In the genomic region with DNA sequence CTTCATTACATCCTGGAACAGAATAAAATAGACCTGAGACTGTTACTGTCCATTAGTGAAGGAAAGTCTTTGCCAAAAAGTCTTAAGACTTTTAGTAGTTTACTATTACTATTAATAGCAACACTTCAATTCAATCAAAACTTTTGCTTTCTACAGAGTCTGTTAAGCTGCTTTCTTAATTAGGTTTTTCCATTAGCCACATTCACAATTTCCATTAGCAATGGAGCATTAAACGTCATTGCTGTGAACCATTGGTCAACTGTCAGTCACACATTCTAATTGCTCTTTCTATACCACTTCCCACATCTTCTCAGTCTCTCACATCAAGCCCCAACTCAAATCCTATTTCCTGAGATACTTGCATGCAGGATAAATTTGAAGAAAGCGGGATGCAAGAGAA, we compare ENCODE assay signal across 29 cellular contexts.
"Had no signal": no experiment of that assay in that cellular context is flagged by ENCODE, and none has a peak within 500 bp of the region (broad histone marks: within the 10 kb centered on the region; RNA-seq: fewer than 3 reads in every experiment).

No MANE protein-coding gene starts in this region.

- H3K4me1 Mint-ChIP-seq: stimulated activated effector memory CD8-positive, alpha-beta T cell treated with anti-CD3 and anti-CD28 coated beads, Interleukin-12 subunit alpha, Interleukin-12 subunit beta, amount 100 ng/mL, for 72 hours; stimulated activated memory B cell treated with anti-CD40 and anti-IgM and Interleukin-4, amounts not matched to agents 10 μg/mL and 1 μg/mL and 100 μg/mL, for 72 hours; stimulated activated naive B cell treated with anti-CD40 and anti-IgM and Interleukin-4, amounts not matched to agents 10 μg/mL and 1 μg/mL and 100 μg/mL, for 72 hours; stimulated activated naive CD8-positive, alpha-beta T cell treated with anti-CD3 and anti-CD28 coated beads, Interleukin-15, amount 100 ng/mL, for 72 hours had no signal

- H3K9me3 ChIP-seq: stomach, suprapubic skin, testis, thoracic aorta, thyroid gland, tibial artery, tibial nerve, transverse colon, upper lobe of left lung, upper lobe of right lung, uterus, vagina had no signal

- FAIRE-seq: urothelium cell line had no signal

- H3K27ac Mint-ChIP-seq: stimulated activated effector memory CD8-positive, alpha-beta T cell treated with anti-CD3 and anti-CD28 coated beads, Interleukin-12 subunit alpha, Interleukin-12 subunit beta, amount 100 ng/mL, for 72 hours; stimulated activated memory B cell treated with anti-CD40 and anti-IgM and Interleukin-4, amounts not matched to agents 10 μg/mL and 1 μg/mL and 100 μg/mL, for 72 hours; stimulated activated naive B cell treated with anti-CD40 and anti-IgM and Interleukin-4, amounts not matched to agents 10 μg/mL and 1 μg/mL and 100 μg/mL, for 72 hours; stimulated activated naive CD8-positive, alpha-beta T cell treated with anti-CD3 and anti-CD28 coated beads, Interleukin-15, amount 100 ng/mL, for 72 hours; stimulated activated naive CD8-positive, alpha-beta T cell treated with anti-CD3 and anti-CD28 coated beads, Interleukin-15, Interleukin-2, amounts not matched to agents 100 ng/mL and 50 ng/mL, for 24 hours; type B pancreatic cell had no signal

- H3K4me3 ChIP-seq: stomach, suprapubic skin, testis, thoracic aorta, thyroid gland, tibial artery, tibial nerve, transverse colon, upper lobe of left lung, upper lobe of right lung, uterus, vagina had no signal

- H3K27me3 ChIP-seq: stomach, suprapubic skin, testis, thyroid gland, tibial artery, tibial nerve, transverse colon, upper lobe of left lung, upper lobe of right lung, uterus, vagina had no signal

- H3K4me1 ChIP-seq: stomach, suprapubic skin, testis, thyroid gland, tibial artery, tibial nerve, transverse colon, upper lobe of left lung, upper lobe of right lung, uterus, vagina had no signal

- DNase-seq: stimulated activated CD4-positive, alpha-beta T cell treated with anti-CD3 and anti-CD28 coated beads, Interleukin-2, amount 100 ng/mL, for 48 hours; stimulated activated CD4-positive, alpha-beta T cell treated with anti-CD3 and anti-CD28 coated beads, Interleukin-4, amount 100 ng/mL, for 1 hour; stimulated activated CD4-positive, alpha-beta T cell treated with anti-CD3 and anti-CD28 coated beads, Interleukin-4, amount 100 ng/mL, for 24 hours; stimulated activated CD4-positive, alpha-beta T cell treated with anti-CD3 and anti-CD28 coated beads, Interleukin-4, amount 100 ng/mL, for 4 hours; stimulated activated CD8-positive, alpha-beta memory T cell treated with anti-CD3 and anti-CD28 coated beads, Interleukin-4, amount 100 ng/mL, for 48 hours; stimulated activated naive B cell treated with anti-CD40 and anti-IgM and Interleukin-4, amounts not matched to agents 10 μg/mL and 1 μg/mL and 100 μg/mL, for 72 hours; stimulated activated naive CD4-positive, alpha-beta T cell; stimulated activated naive CD4-positive, alpha-beta T cell treated with Interleukin-2 at 50 U/mL for 16 hours; stimulated activated naive CD8-positive, alpha-beta T cell treated with anti-CD3 and anti-CD28 coated beads, Interleukin-15, amount 100 ng/mL, for 72 hours; stimulated activated naive CD8-positive, alpha-beta T cell treated with anti-CD3 and anti-CD28 coated beads, Interleukin-15, Interleukin-2, amounts not matched to agents 100 U/mL and 50 U/mL, for 24 hours; stomach; substantia nigra; testis; thyroid gland; tibial artery; transverse colon; trophoblast cell; upper lobe of left lung; upper lobe of right lung; uterus had no signal

- H3K9me3 Mint-ChIP-seq: type B pancreatic cell had no signal

- H3K4me3 Mint-ChIP-seq: stimulated activated effector memory CD8-positive, alpha-beta T cell treated with anti-CD3 and anti-CD28 coated beads, Interleukin-12 subunit alpha, Interleukin-12 subunit beta, amount 100 ng/mL, for 72 hours; stimulated activated memory B cell treated with anti-CD40 and anti-IgM and Interleukin-4, amounts not matched to agents 10 μg/mL and 1 μg/mL and 100 μg/mL, for 72 hours; stimulated activated naive B cell treated with anti-CD40 and anti-IgM and Interleukin-4, amounts not matched to agents 10 μg/mL and 1 μg/mL and 100 μg/mL, for 72 hours; stimulated activated naive CD8-positive, alpha-beta T cell treated with anti-CD3 and anti-CD28 coated beads, Interleukin-15, amount 100 ng/mL, for 72 hours; stimulated activated naive CD8-positive, alpha-beta T cell treated with anti-CD3 and anti-CD28 coated beads, Interleukin-15, Interleukin-2, amounts not matched to agents 100 ng/mL and 50 ng/mL, for 24 hours; type B pancreatic cell had no signal

- ATAC-seq: stimulated activated effector memory CD8-positive, alpha-beta T cell treated with anti-CD3 and anti-CD28 coated beads, Interleukin-12 subunit alpha, Interleukin-12 subunit beta, amount 100 ng/mL, for 72 hours; stimulated activated memory B cell treated with anti-CD40 and anti-IgM and Interleukin-4, amounts not matched to agents 10 μg/mL and 1 μg/mL and 100 μg/mL, for 72 hours; stimulated activated naive B cell treated with anti-CD40 and anti-IgM and Interleukin-4, amounts not matched to agents 10 μg/mL and 1 μg/mL and 100 μg/mL, for 72 hours; stimulated activated naive CD8-positive, alpha-beta T cell treated with anti-CD3 and anti-CD28 coated beads, Interleukin-15, amount 100 ng/mL, for 72 hours; stimulated activated naive CD8-positive, alpha-beta T cell treated with anti-CD3 and anti-CD28 coated beads, Interleukin-15, Interleukin-2, amounts not matched to agents 100 U/mL and 50 U/mL, for 24 hours; upper lobe of right lung had no signal

- H3K27ac ChIP-seq: stomach, suprapubic skin, testis, thoracic aorta, thyroid gland, tibial artery, tibial nerve, transverse colon, upper lobe of left lung, upper lobe of right lung, uterus, vagina had no signal

- H3K36me3 Mint-ChIP-seq: stimulated activated effector memory CD8-positive, alpha-beta T cell treated with anti-CD3 and anti-CD28 coated beads, Interleukin-12 subunit alpha, Interleukin-12 subunit beta, amount 100 ng/mL, for 72 hours; stimulated activated memory B cell treated with anti-CD40 and anti-IgM and Interleukin-4, amounts not matched to agents 10 μg/mL and 1 μg/mL and 100 μg/mL, for 72 hours; stimulated activated naive B cell treated with anti-CD40 and anti-IgM and Interleukin-4, amounts not matched to agents 10 μg/mL and 1 μg/mL and 100 μg/mL, for 72 hours; type B pancreatic cell had no signal

- H3K27me3 Mint-ChIP-seq: stimulated activated memory B cell treated with anti-CD40 and anti-IgM and Interleukin-4, amounts not matched to agents 10 μg/mL and 1 μg/mL and 100 μg/mL, for 72 hours; stimulated activated naive B cell treated with anti-CD40 and anti-IgM and Interleukin-4, amounts not matched to agents 10 μg/mL and 1 μg/mL and 100 μg/mL, for 72 hours; stimulated activated naive CD8-positive, alpha-beta T cell treated with anti-CD3 and anti-CD28 coated beads, Interleukin-15, amount 100 ng/mL, for 72 hours; stimulated activated naive CD8-positive, alpha-beta T cell treated with anti-CD3 and anti-CD28 coated beads, Interleukin-15, Interleukin-2, amounts not matched to agents 100 ng/mL and 50 ng/mL, for 24 hours had no signal

- H3K36me3 ChIP-seq: stomach, suprapubic skin, thoracic aorta, thyroid gland, tibial artery, tibial nerve, transverse colon, upper lobe of left lung, upper lobe of right lung, uterus, vagina had no signal
